In the genomic region with DNA sequence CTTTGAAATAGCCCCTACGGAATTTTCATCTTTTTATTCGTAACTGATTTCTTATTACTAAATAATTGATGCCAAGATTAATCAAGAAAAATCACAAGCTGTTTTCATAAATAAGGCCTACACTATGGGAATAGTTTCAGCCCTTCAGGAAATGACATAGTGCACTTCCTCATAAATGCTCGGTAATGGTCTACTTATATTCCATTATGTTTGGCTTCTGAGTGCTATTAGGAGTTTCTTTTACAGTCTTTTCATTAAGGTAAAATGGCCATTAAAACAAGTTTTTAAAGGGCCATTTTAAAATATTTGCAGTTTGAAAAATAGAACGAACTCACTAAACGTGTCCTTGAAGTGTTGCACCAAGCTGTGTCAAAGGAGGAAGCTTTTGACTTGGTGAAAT, we compare ENCODE assay signal across 32 cellular contexts.
"Had no signal": no experiment of that assay in that cellular context is flagged by ENCODE, and none has a peak within 500 bp of the region (broad histone marks: within the 10 kb centered on the region; RNA-seq: fewer than 3 reads in every experiment).

No MANE protein-coding gene starts in this region.

- ATAC-seq: activated naive CD4-positive, alpha-beta T cell treated with anti-CD3 and anti-CD28 coated beads, Interleukin-2, amount 50 U/mL, for 72 hours; activated naive CD8-positive, alpha-beta T cell treated with anti-CD3 and anti-CD28 coated beads, Interleukin-2, amount 50 U/mL, for 24 hours; activated T-cell treated with anti-CD3 and anti-CD28 coated beads, Interleukin-2, amount 50 U/mL, for 4 hours; activated T-cell treated with anti-CD3 and anti-CD28 coated beads, Interleukin-2, amount 50 U/mL, for 72 hours; activated T-helper 17 cell treated with anti-CD3 and anti-CD28 coated beads, Interleukin-2, amount 50 U/mL, for 72 hours; body of pancreas had no signal

- H3K4me1 ChIP-seq: adrenal gland, ascending aorta, body of pancreas, breast epithelium had no signal

- H3K27me3 ChIP-seq: adrenal gland, ascending aorta, body of pancreas, brain microvascular endothelial cell, breast epithelium, cardiac muscle cell had no signal

- H3K27ac ChIP-seq: adrenal gland, ascending aorta, body of pancreas, brain microvascular endothelial cell, breast epithelium, cardiac muscle cell had no signal

- DNase-seq: activated effector memory CD4-positive, alpha-beta T cell treated with anti-CD3 and anti-CD28 coated beads, Interleukin-2, amount 50 U/mL, for 16 hours; activated effector memory CD4-positive, alpha-beta T cell treated with Interleukin-2 at 50 U/mL for 16 hours; activated gamma-delta T cell; activated gamma-delta T cell treated with Interleukin-2 at 50 U/mL for 16 hours; activated naive CD4-positive, alpha-beta T cell; activated naive CD4-positive, alpha-beta T cell treated with anti-CD3 and anti-CD28 coated beads for 36 hours; activated naive CD4-positive, alpha-beta T cell treated with anti-CD3 and anti-CD28 coated beads, Interleukin-2, amount 10 ng/mL, durations not matched to agents 7 days and 5 days; activated naive CD4-positive, alpha-beta T cell treated with anti-CD3 and anti-CD28 coated beads, Interleukin-2, amount 50 U/mL, for 16 hours; activated naive CD4-positive, alpha-beta T cell treated with Interleukin-2 at 50 U/mL for 16 hours; activated naive CD8-positive, alpha-beta T cell treated with anti-CD3 and anti-CD28 coated beads for 36 hours; activated naive CD8-positive, alpha-beta T cell treated with anti-CD3 and anti-CD28 coated beads, Interleukin-2, amount 10 ng/mL, durations not matched to agents 7 days and 5 days; activated naive CD8-positive, alpha-beta T cell treated with anti-CD3 and anti-CD28 coated beads, Interleukin-2, amount 50 U/mL, for 24 hours; activated T-cell treated with anti-CD3 and anti-CD28 coated beads, Interleukin-2, amount 50 U/mL, for 1 hour; activated T-cell treated with anti-CD3 and anti-CD28 coated beads, Interleukin-2, amount 50 U/mL, for 24 hours; activated T-cell treated with anti-CD3 and anti-CD28 coated beads, Interleukin-2, amount 50 U/mL, for 4 hours; activated T-cell treated with anti-CD3 and anti-CD28 coated beads, Interleukin-2, amount 50 U/mL, for 48 hours; activated T-cell treated with anti-CD3 and anti-CD28 coated beads, Interleukin-2, amount 50 U/mL, for 72 hours; adrenal gland; amniotic stem cell; amygdala; anterior cingulate cortex; aorta; body of pancreas; brain microvascular endothelial cell; caudate nucleus; central memory CD4-positive, alpha-beta T cell; cerebellar nuclear complex had no signal

- H3K4me3 ChIP-seq: adrenal gland, ascending aorta, body of pancreas, breast epithelium, cardiac muscle cell had no signal

- H3K9me3 ChIP-seq: adrenal gland, ascending aorta, body of pancreas, breast epithelium had no signal

- H3K36me3 ChIP-seq: adrenal gland, ascending aorta, brain microvascular endothelial cell, breast epithelium, cardiac muscle cell had no signal
